In the genomic region with DNA sequence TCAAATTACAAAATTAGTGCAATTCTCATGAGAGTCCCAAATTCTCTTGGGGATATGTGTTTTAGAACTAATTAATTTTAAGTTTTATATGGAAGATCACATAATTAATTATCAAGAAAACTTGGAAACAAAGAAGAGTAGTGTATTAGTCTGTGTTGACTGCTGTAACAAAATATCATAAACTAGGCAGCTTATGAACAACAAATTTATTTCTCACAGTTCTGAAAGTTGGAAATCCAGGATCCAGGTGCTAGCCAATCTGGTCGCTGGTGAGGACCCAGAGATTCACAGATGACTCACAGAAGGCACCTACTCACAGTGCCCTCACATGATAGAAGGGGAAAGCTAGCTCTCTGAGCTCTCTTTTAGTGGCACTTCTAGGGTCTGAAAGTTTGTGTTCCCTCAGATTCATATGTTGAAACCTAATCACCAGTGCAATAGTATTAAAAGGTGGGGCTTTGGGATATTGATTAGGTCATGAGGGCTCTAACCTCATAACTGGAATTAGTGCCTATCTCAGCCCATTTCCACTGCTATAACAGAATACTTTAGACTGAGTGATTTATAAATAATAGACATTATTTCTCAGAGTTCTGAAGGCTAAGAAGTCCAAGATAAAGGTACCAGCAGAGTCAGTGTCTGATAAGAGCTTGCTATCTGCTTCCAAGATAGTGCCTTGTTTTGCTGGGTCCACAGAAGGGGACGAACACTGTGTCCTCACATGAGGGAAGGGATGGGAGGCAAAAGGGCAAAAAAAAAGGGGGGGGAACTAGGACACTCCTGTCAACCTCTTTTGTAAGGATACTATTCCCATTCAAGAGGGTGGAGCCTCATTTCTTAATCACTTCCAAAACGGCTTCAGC, we compare ENCODE assay signal across 15 cellular contexts. TPM values are rescaled to one million over a fixed set of nuclear protein-coding genes. Genes with fewer than 3 reads are reported as not detected.
DNase-seq lines count a peak whose midpoint lies in the region; ATAC-seq, FAIRE-seq and TF ChIP-seq lines count a peak whose summit lies in the region.
"Had no signal": no experiment of that assay in that cellular context is flagged by ENCODE, and none has a peak within 500 bp of the region (broad histone marks: within the 10 kb centered on the region; RNA-seq: fewer than 3 reads in every experiment).

No MANE protein-coding gene starts in this region.

- peak overlapping the region; percentile 88 for H3K4me3 ChIP-seq in CD4-positive, CD25-positive, alpha-beta regulatory T cell (ENCODE audit: low read depth, low read length)
- no peak overlapping the region for H3K4me3 ChIP-seq in bronchial epithelial cell (ENCODE audit: low read depth, low read length)
- peak overlapping the region; percentile 1 for H3K4me3 ChIP-seq in neural progenitor cell
- H3K4me3 ChIP-seq in aorta (ENCODE audit: low read length in 2 of 2): no peak overlapping the region
- H3K4me3 ChIP-seq in HAP-1: no peak overlapping the region

- H3K4me1 ChIP-seq in CD4-positive, CD25-positive, alpha-beta regulatory T cell (ENCODE audit: control insufficient read depth, insufficient read depth, low read length, poor library complexity, severe bottlenecking): peaks cover 37% of the 10 kb centered on the region
- H3K4me1 ChIP-seq in neural progenitor cell (peaks cover 37% of the 10 kb centered on the region), aorta (ENCODE audit: control insufficient read depth in 1 of 2, insufficient read depth in 2 of 2, low read length in 2 of 2) (peaks cover 0 to 11% of the 10 kb centered on the region in 2 donors), HAP-1 (peaks cover 17% of the 10 kb centered on the region)

- H3K27me3 Mint-ChIP-seq in CD4-positive, CD25-positive, alpha-beta regulatory T cell: no peaks in the 10 kb centered on the region
- peaks cover 3% of the 10 kb centered on the region for H3K27me3 Mint-ChIP-seq in neural progenitor cell (ENCODE audit: insufficient read depth, low read depth)
- H3K27me3 Mint-ChIP-seq: T-cell had no signal

- H3K4me3 Mint-ChIP-seq in CD4-positive, CD25-positive, alpha-beta regulatory T cell: no peak overlapping the region
- H3K4me3 Mint-ChIP-seq in neural progenitor cell: no peak overlapping the region

- no peak overlapping the region for H2AFZ ChIP-seq in neural progenitor cell (replicated peaks)

- TF ChIP-seq CTCF in bronchial epithelial cell (IDR thresholded peaks at IDR 0.05; ENCODE audit: insufficient read depth, low read length, severe bottlenecking) (no peak), neural progenitor cell (IDR thresholded peaks at IDR 0.05) (no peak)

- DNase-seq in CD4-positive, CD25-positive, alpha-beta regulatory T cell: no peak
- DNase-seq in HT1080 (ENCODE audit: low read depth) (peak; percentile 22), bronchial epithelial cell (ENCODE audit: low read depth) (peak; percentile 59), neural progenitor cell (ENCODE audit: low spot score) (no peak), aorta (no peak), HAP-1 (ENCODE audit: low spot score in 2 of 2) (no peak)
- no peak for DNase-seq in stimulated activated CD4-positive, alpha-beta T cell treated with anti-CD3 and anti-CD28 coated beads, Interleukin-4, amount 100 ng/mL, for 4 hours
- DNase-seq: midbrain, NCI-H1694, NCI-H510A had no signal

- H3K4me1 Mint-ChIP-seq in CD4-positive, CD25-positive, alpha-beta regulatory T cell: peaks cover 27 to 36% (median 34%) of the 10 kb centered on the region in 4 donors
- peaks cover 28% of the 10 kb centered on the region for H3K4me1 Mint-ChIP-seq in neural progenitor cell

- intact Hi-C loops in aorta (cut with DNase I): loop anchor here (5.0 to 10.0 kb wide), 4 partner anchors 33 to 465 kb away; no protein-coding TSS in a partner anchor

- H3K36me3 Mint-ChIP-seq in CD4-positive, CD25-positive, alpha-beta regulatory T cell: peaks cover 8% of the 10 kb centered on the region
- peaks cover 10% of the 10 kb centered on the region for H3K36me3 Mint-ChIP-seq in neural progenitor cell

- no peaks in the 10 kb centered on the region for H3K36me3 ChIP-seq in CD4-positive, CD25-positive, alpha-beta regulatory T cell (ENCODE audit: control insufficient read depth, insufficient read depth, low read length)
- no peaks in the 10 kb centered on the region for H3K36me3 ChIP-seq in bronchial epithelial cell (ENCODE audit: control insufficient read depth, insufficient read depth, low read length)
- no peaks in the 10 kb centered on the region for H3K36me3 ChIP-seq in neural progenitor cell
- H3K36me3 ChIP-seq in aorta (ENCODE audit: control insufficient read depth in 1 of 2, insufficient read depth in 2 of 2, low read length in 1 of 2): no peaks in the 10 kb centered on the region
- H3K36me3 ChIP-seq in HAP-1 (replicated peaks): 0 out of 2 replicates have a peak, but pooled peaks cover 3% of the 10 kb centered on the region
- H3K36me3 ChIP-seq: gastrocnemius medialis had no signal

- H3K27me3 ChIP-seq in CD4-positive, CD25-positive, alpha-beta regulatory T cell (ENCODE audit: control insufficient read depth, insufficient read depth, low read length): no peaks in the 10 kb centered on the region
- no peaks in the 10 kb centered on the region for H3K27me3 ChIP-seq in bronchial epithelial cell (ENCODE audit: control insufficient read depth, insufficient read depth, low read length)
- no peaks in the 10 kb centered on the region for H3K27me3 ChIP-seq in neural progenitor cell
- H3K27me3 ChIP-seq in aorta (ENCODE audit: control insufficient read depth in 1 of 2, insufficient read depth in 2 of 2, low read length in 1 of 2): no peaks in the 10 kb centered on the region
- no peaks in the 10 kb centered on the region for H3K27me3 ChIP-seq in HAP-1 (ENCODE audit: low read depth)
- H3K27me3 ChIP-seq: gastrocnemius medialis had no signal

- in situ Hi-C loops in HAP-1 (cut with MboI; ENCODE audit: low sequenced_read_pairs): loop anchor here (25.0 kb wide), 1 partner anchor 343 kb away; no protein-coding TSS in a partner anchor

- peaks cover 27% of the 10 kb centered on the region for H4K20me1 ChIP-seq in neural progenitor cell (ENCODE audit: low read depth)

- H3K27ac ChIP-seq in CD4-positive, CD25-positive, alpha-beta regulatory T cell (ENCODE audit: insufficient read depth, low read length, poor library complexity, severe bottlenecking): no peak overlapping the region
- H3K27ac ChIP-seq in neural progenitor cell (no peak overlapping the region), aorta (ENCODE audit: low read depth in 1 of 2, low read length in 2 of 2) (peak overlapping the region in 1 of 2 donors; percentile 13)

- H3F3A ChIP-seq in neural progenitor cell (ENCODE audit: low read depth): peaks cover 27% of the 10 kb centered on the region

- peak overlapping the region; percentile 47 for H3K4me2 ChIP-seq in neural progenitor cell

- ATAC-seq in CD4-positive, CD25-positive, alpha-beta regulatory T cell (ENCODE audit: low read depth in 2 of 2): no peak
- no peak for ATAC-seq in aorta (ENCODE audit: low FRiP score)
- ATAC-seq in HG03108 (IDR thresholded peaks at IDR 0.05; ENCODE audit: unreplicated experiment): no peak
- ATAC-seq: gastrocnemius medialis; stimulated activated naive CD8-positive, alpha-beta T cell treated with anti-CD3 and anti-CD28 coated beads, Interleukin-15, Interleukin-2, amounts not matched to agents 100 U/mL and 50 U/mL, for 24 hours had no signal

- H3K9ac ChIP-seq in neural progenitor cell: no peak overlapping the region

- 69 to 75% methylated on average over 3 of the region's 3 CpGs for WGBS in aorta, 2 donors

- H3K79me2 ChIP-seq in neural progenitor cell (ENCODE audit: low read depth): peaks cover 54% of the 10 kb centered on the region

- H3K27ac Mint-ChIP-seq in CD4-positive, CD25-positive, alpha-beta regulatory T cell: peak overlapping the region in 1 of 3 donors; percentile 83
- H3K27ac Mint-ChIP-seq in neural progenitor cell: no peak overlapping the region

- no peaks in the 10 kb centered on the region for H3K9me3 ChIP-seq in CD4-positive, CD25-positive, alpha-beta regulatory T cell (ENCODE audit: control insufficient read depth in 2 of 2, low read length in 2 of 2)
- no peaks in the 10 kb centered on the region for H3K9me3 ChIP-seq in neural progenitor cell (ENCODE audit: low read depth)
- H3K9me3 ChIP-seq in aorta (ENCODE audit: control insufficient read depth, low read length): no peaks in the 10 kb centered on the region
- no peaks in the 10 kb centered on the region for H3K9me3 ChIP-seq in HAP-1
- H3K9me3 ChIP-seq: gastrocnemius medialis had no signal

- H3K9me3 Mint-ChIP-seq in CD4-positive, CD25-positive, alpha-beta regulatory T cell: no peaks in the 10 kb centered on the region
- H3K9me3 Mint-ChIP-seq in neural progenitor cell: peaks cover 3% of the 10 kb centered on the region
- H3K9me3 Mint-ChIP-seq: immature natural killer cell, T-cell had no signal

- FAIRE-seq in bronchial epithelial cell (lab: Jason Lieb, UNC): no peak

RNA-seq across cellular contexts. Expression of a gene that starts 1.5 kb away (rescaled TPM):
- total RNA-seq in CD4-positive, CD25-positive, alpha-beta regulatory T cell: 235 TPM
- polyA plus RNA-seq in CD4-positive, CD25-positive, alpha-beta regulatory T cell: 10 to 100 TPM; 25.7 to 43.1 (median 31.9) TPM
- total RNA-seq in HT1080 (2014; rRNA removed; shearing (Covaris generic)): 34.1 and 35.7 TPM in 2 replicates
- polyA plus RNA-seq in HT1080 (2015; cell fraction: cytosol; rRNA removed): 27.0 and 37.5 TPM in 2 replicates
- 532 and 560 TPM in 2 replicates for polyA plus RNA-seq in HT1080 (2015; cell fraction: nucleus; rRNA removed)
- total RNA-seq in bronchial epithelial cell (31.9 and 48.4 TPM in 2 replicates), neural progenitor cell (ENCODE audit: low replicate concordance) (371 and 467 TPM in 2 replicates), aorta (100 to 1,000 TPM; 108 to 142 TPM)
- polyA plus RNA-seq in aorta: 100 to 1,000 TPM in 1 of 2 donors, 10 to 100 TPM in 1; 23.2 to 178 TPM

RNA-seq across cellular contexts. Expression of a gene that starts 34.0 kb away (rescaled TPM):
- total RNA-seq in CD4-positive, CD25-positive, alpha-beta regulatory T cell: 0.49 TPM
- under 1 TPM in 2 of 4 donors, not detected in 2; 0.20 to 0.27 TPM for polyA plus RNA-seq in CD4-positive, CD25-positive, alpha-beta regulatory T cell
- total RNA-seq in HT1080 (2014; rRNA removed; shearing (Covaris generic)): 17.4 and 22.4 TPM in 2 replicates
- 21.6 and 25.0 TPM in 2 replicates for polyA plus RNA-seq in HT1080 (2015; cell fraction: cytosol; rRNA removed)
- 16.1 and 19.2 TPM in 2 replicates for polyA plus RNA-seq in HT1080 (2015; cell fraction: nucleus; rRNA removed)
- total RNA-seq in bronchial epithelial cell (11.3 and 23.2 TPM in 2 replicates), neural progenitor cell (ENCODE audit: low replicate concordance) (88.7 and 101 TPM in 2 replicates), aorta (10 to 100 TPM; 24.8 to 35.0 TPM)
- polyA plus RNA-seq in aorta: 10 to 100 TPM in 1 of 2 donors, 1 to 10 TPM in 1; 7.3 to 15.7 TPM

Comparison
In these comparisons a context has a peak if more than half of its experiments do, and no peak if none do; other contexts are left out.
1. DNase-seq: peak in HT1080 (single experiment) and bronchial epithelial cell (single experiment); none in CD4-positive, CD25-positive, alpha-beta regulatory T cell (0 of 3), neural progenitor cell (single experiment), aorta (0 of 2), HAP-1 (0 of 2) and stimulated activated CD4-positive, alpha-beta T cell treated with anti-CD3 and anti-CD28 coated beads, Interleukin-4, amount 100 ng/mL, for 4 hours (0 of 2).
2. H3K4me3 ChIP-seq: peak in CD4-positive, CD25-positive, alpha-beta regulatory T cell (single experiment) and neural progenitor cell (single experiment); none in bronchial epithelial cell (single experiment), aorta (0 of 2) and HAP-1 (single experiment).